Comparison of ENCODE assay signal across 8 cellular contexts in the genomic region with DNA sequence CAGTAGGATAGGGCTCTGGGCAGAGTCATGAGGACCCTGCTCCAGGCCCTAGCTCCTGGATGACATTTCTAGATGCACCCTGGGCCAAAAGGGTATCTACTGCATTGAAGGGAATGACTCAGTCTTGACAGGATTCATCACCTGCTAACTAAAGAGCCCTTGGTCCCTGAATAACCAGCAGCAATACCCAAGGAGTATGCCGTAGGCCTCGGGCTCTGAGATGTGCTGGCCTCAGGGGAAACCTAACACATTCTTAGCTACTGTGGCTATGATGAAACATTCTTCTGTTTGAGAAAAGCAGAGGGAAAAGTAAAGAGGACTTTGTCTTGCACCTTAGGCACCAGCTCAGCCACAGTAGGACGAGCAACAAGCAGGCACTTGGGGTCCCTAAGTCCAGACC.
"Had no signal": no experiment of that assay in that cellular context is flagged by ENCODE, and none has a peak within 500 bp of the region (broad histone marks: within the 10 kb centered on the region; RNA-seq: fewer than 3 reads in every experiment).

No MANE protein-coding gene starts in this region.

- H3K36me3 ChIP-seq: HAP-1 had no signal

- H2AFZ ChIP-seq: GM23248 had no signal

- H3K9ac ChIP-seq: GM23248 had no signal

- ATAC-seq: HCT116 had no signal

- H3K4me1 ChIP-seq: HAP-1 had no signal

- H3K27ac ChIP-seq: GM23248, HL-60 had no signal

- H3K4me3 ChIP-seq: GM23248, HAP-1 had no signal

- DNase-seq: GM23248, GOT3, H7, HFFc6, IMR-90 had no signal
